In the genomic region with DNA sequence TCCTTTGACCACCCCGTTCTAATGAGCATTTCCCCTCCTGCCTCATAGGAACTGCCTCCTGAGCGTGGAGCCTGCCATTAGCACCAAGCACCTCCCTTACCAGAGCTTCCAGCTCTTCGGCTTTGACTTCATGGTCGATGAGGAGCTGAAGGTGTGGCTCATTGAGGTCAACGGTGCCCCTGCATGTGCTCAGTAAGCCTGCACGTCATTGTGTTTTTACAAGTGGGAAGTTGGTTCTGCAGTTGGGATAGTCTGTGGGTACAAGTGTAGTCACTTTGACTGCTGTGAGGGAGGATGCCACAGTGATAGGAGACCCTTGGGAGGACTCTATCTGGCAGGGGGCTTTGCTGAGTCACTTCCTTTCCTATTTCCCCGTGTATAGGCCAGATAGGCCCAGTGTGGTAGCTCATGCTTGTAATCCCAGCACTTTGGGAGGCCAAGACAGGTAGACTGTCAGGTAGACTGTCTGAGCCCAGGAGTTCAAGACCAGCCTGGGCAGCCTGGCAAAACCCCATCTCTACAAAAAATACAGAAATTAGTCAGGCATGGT, we compare ENCODE assay signal across 26 cellular contexts. TPM values are rescaled to one million over a fixed set of nuclear protein-coding genes. Genes with fewer than 3 reads are reported as not detected.
A peak's percentile ranks its signal among the peaks of the same experiment; 100 is the strongest.
DNase-seq lines count a peak whose midpoint lies in the region; ATAC-seq, FAIRE-seq and TF ChIP-seq lines count a peak whose summit lies in the region.
"Had no signal": no experiment of that assay in that cellular context is flagged by ENCODE, and none has a peak within 500 bp of the region (broad histone marks: within the 10 kb centered on the region; RNA-seq: fewer than 3 reads in every experiment).

No MANE protein-coding gene starts in this region.

- no peak for TF ChIP-seq EP300 in K562 (IDR thresholded peaks at IDR 0.05; ENCODE audit: low read length)

- TF ChIP-seq CTCF in NB4 (IDR thresholded peaks at IDR 0.05; ENCODE audit: low read depth, low read length) (no peak), K562 (IDR thresholded peaks at IDR 0.05 in 2 of 3, conservative IDR thresholded peaks at IDR 0.05 in 1 of 3; ENCODE audit: insufficient read depth in 2 of 3, low read depth in 1 of 3, low read length in 3 of 3) (no peak)

- no peak for ATAC-seq in activated naive CD8-positive, alpha-beta T cell treated with anti-CD3 and anti-CD28 coated beads, Interleukin-2, amount 10 ng/mL, durations not matched to agents 7 days and 5 days (ENCODE audit: low read depth)
- ATAC-seq in activated naive CD8-positive, alpha-beta T cell treated with anti-CD3 and anti-CD28 coated beads, Interleukin-2, amount 50 U/mL, for 24 hours: no peak
- ATAC-seq in K562 (peak; percentile 66), HG03354 (IDR thresholded peaks at IDR 0.05; ENCODE audit: poor library complexity, severe bottlenecking, unreplicated experiment) (no peak)
- ATAC-seq in stimulated activated effector memory CD8-positive, alpha-beta T cell treated with anti-CD3 and anti-CD28 coated beads, Interleukin-12 subunit alpha, Interleukin-12 subunit beta, amount 100 ng/mL, for 72 hours: no peak
- ATAC-seq: A549; CD8-positive, alpha-beta T cell; GM12878 had no signal

- no peaks in the 10 kb centered on the region; the same call in 1 of the 2 replicates for H3K9me3 ChIP-seq in K562 (replicated peaks; ENCODE audit: control insufficient read depth, insufficient read depth, low read depth, low read length)
- H3K9me3 ChIP-seq: SJSA1 had no signal

- POLR2A ChIA-PET in activated naive CD8-positive, alpha-beta T cell treated with anti-CD3 and anti-CD28 coated beads, Interleukin-2, amount 10 ng/mL, durations not matched to agents 7 days and 5 days (lab: Charles Lee): no interaction called here
- POLR2A ChIA-PET in K562 (lab: Yijun Ruan, JAX): interaction anchor here (1.9 to 2.0 kb wide), 2 partner anchors 9 to 10 kb away, joined by 5 to 6 read pairs; no protein-coding TSS in a partner anchor

- no peak for FAIRE-seq in K562 (lab: Jason Lieb, UNC)
- FAIRE-seq: A549, GM12878 had no signal

- H3K79me2 ChIP-seq in K562 (ENCODE audit: control insufficient read depth, insufficient read depth, low read length): no peaks in the 10 kb centered on the region

- peak overlapping the region; percentile 66; the same call in 1 of the 2 replicates for H2AFZ ChIP-seq in K562 (ENCODE audit: low read depth, low read length)

- peaks cover 55% of the 10 kb centered on the region for H3K36me3 Mint-ChIP-seq in activated naive CD8-positive, alpha-beta T cell treated with anti-CD3 and anti-CD28 coated beads, Interleukin-2, amount 10 ng/mL, durations not matched to agents 7 days and 5 days
- peaks cover 60% of the 10 kb centered on the region for H3K36me3 Mint-ChIP-seq in activated naive CD8-positive, alpha-beta T cell treated with anti-CD3 and anti-CD28 coated beads, Interleukin-2, amount 50 U/mL, for 24 hours (ENCODE audit: low read depth)
- H3K36me3 Mint-ChIP-seq in stimulated activated effector memory CD8-positive, alpha-beta T cell treated with anti-CD3 and anti-CD28 coated beads, Interleukin-12 subunit alpha, Interleukin-12 subunit beta, amount 100 ng/mL, for 72 hours: peaks cover 57% of the 10 kb centered on the region

- peak overlapping the region; percentile 52; the same call in 1 of the 2 replicates for H3K4me2 ChIP-seq in K562 (ENCODE audit: insufficient read depth, low read length)
- H3K4me2 ChIP-seq: A549, KMS-11 had no signal

- in situ Hi-C loops in K562 (cut with MboI): no loop called here

- CTCF ChIA-PET in K562 (lab: Yijun Ruan, JAX; ENCODE audit: low intra/inter-chr PET ratio): no interaction called here

- 57% methylated on average over 7 of the region's 7 CpGs for WGBS in K562 (ENCODE audit: insufficient coverage, low coverage, missing lambda C conversion rate)

- no peak for DNase-seq in activated naive CD8-positive, alpha-beta T cell treated with anti-CD3 and anti-CD28 coated beads, Interleukin-2, amount 10 ng/mL, durations not matched to agents 7 days and 5 days
- DNase-seq in activated naive CD8-positive, alpha-beta T cell treated with anti-CD3 and anti-CD28 coated beads, Interleukin-2, amount 50 U/mL, for 24 hours: no peak
- DNase-seq in NB4 (ENCODE audit: low read depth) (peak; percentile 96), K562 (ENCODE audit: extremely low read depth in 1 of 4, low spot score in 3 of 4) (peak; percentile 20 to 41 (median 34)), NCI-H345 (lab: John Stamatoyannopoulos, UW) (no peak)
- DNase-seq in stimulated activated effector memory CD8-positive, alpha-beta T cell treated with anti-CD3 and anti-CD28 coated beads, Interleukin-12 subunit alpha, Interleukin-12 subunit beta, amount 100 ng/mL, for 72 hours (ENCODE audit: low spot score in 2 of 2): no peak
- no peak for DNase-seq in activated effector memory CD4-positive, alpha-beta T cell treated with anti-CD3 and anti-CD28 coated beads, Interleukin-2, amount 50 U/mL, for 16 hours
- DNase-seq: C1 segment of cervical spinal cord; Caco-2; CD8-positive, alpha-beta T cell; EL; GDM1; NCI-H1092; NCI-H1417 treated with DMSO at 0.1 percent for 48 hours; NCI-H1694 treated with DMSO at 0.1 percent for 48 hours; NCI-H2081; NCI-H2227 treated with DMSO at 0.1 percent for 48 hours; NCI-H510A; NCI-H69; Right ventricle myocardium superior; RPMI8226 had no signal

- H3K4me1 Mint-ChIP-seq in activated naive CD8-positive, alpha-beta T cell treated with anti-CD3 and anti-CD28 coated beads, Interleukin-2, amount 10 ng/mL, durations not matched to agents 7 days and 5 days: peaks cover 9% of the 10 kb centered on the region
- no peaks in the 10 kb centered on the region for H3K4me1 Mint-ChIP-seq in activated naive CD8-positive, alpha-beta T cell treated with anti-CD3 and anti-CD28 coated beads, Interleukin-2, amount 50 U/mL, for 24 hours
- peaks cover 7% of the 10 kb centered on the region for H3K4me1 Mint-ChIP-seq in stimulated activated effector memory CD8-positive, alpha-beta T cell treated with anti-CD3 and anti-CD28 coated beads, Interleukin-12 subunit alpha, Interleukin-12 subunit beta, amount 100 ng/mL, for 72 hours

- H3K9me3 Mint-ChIP-seq in activated naive CD8-positive, alpha-beta T cell treated with anti-CD3 and anti-CD28 coated beads, Interleukin-2, amount 10 ng/mL, durations not matched to agents 7 days and 5 days: no peaks in the 10 kb centered on the region
- H3K9me3 Mint-ChIP-seq in activated naive CD8-positive, alpha-beta T cell treated with anti-CD3 and anti-CD28 coated beads, Interleukin-2, amount 50 U/mL, for 24 hours: no peaks in the 10 kb centered on the region
- no peaks in the 10 kb centered on the region for H3K9me3 Mint-ChIP-seq in stimulated activated effector memory CD8-positive, alpha-beta T cell treated with anti-CD3 and anti-CD28 coated beads, Interleukin-12 subunit alpha, Interleukin-12 subunit beta, amount 100 ng/mL, for 72 hours
- H3K9me3 Mint-ChIP-seq: CD8-positive, alpha-beta T cell had no signal

- H3K27ac Mint-ChIP-seq in activated naive CD8-positive, alpha-beta T cell treated with anti-CD3 and anti-CD28 coated beads, Interleukin-2, amount 10 ng/mL, durations not matched to agents 7 days and 5 days: peak overlapping the region; percentile 51
- no peak overlapping the region for H3K27ac Mint-ChIP-seq in activated naive CD8-positive, alpha-beta T cell treated with anti-CD3 and anti-CD28 coated beads, Interleukin-2, amount 50 U/mL, for 24 hours
- peak overlapping the region; percentile 67 for H3K27ac Mint-ChIP-seq in stimulated activated effector memory CD8-positive, alpha-beta T cell treated with anti-CD3 and anti-CD28 coated beads, Interleukin-12 subunit alpha, Interleukin-12 subunit beta, amount 100 ng/mL, for 72 hours
- H3K27ac Mint-ChIP-seq: CD8-positive, alpha-beta T cell had no signal

- H3K4me3 Mint-ChIP-seq in activated naive CD8-positive, alpha-beta T cell treated with anti-CD3 and anti-CD28 coated beads, Interleukin-2, amount 10 ng/mL, durations not matched to agents 7 days and 5 days: no peak overlapping the region
- H3K4me3 Mint-ChIP-seq in activated naive CD8-positive, alpha-beta T cell treated with anti-CD3 and anti-CD28 coated beads, Interleukin-2, amount 50 U/mL, for 24 hours: no peak overlapping the region
- H3K4me3 Mint-ChIP-seq in stimulated activated effector memory CD8-positive, alpha-beta T cell treated with anti-CD3 and anti-CD28 coated beads, Interleukin-12 subunit alpha, Interleukin-12 subunit beta, amount 100 ng/mL, for 72 hours: no peak overlapping the region
- H3K4me3 Mint-ChIP-seq: CD8-positive, alpha-beta T cell had no signal

- TF ChIP-seq POLR2A in NB4 (IDR thresholded peaks at IDR 0.05; ENCODE audit: extremely low read depth, insufficient read length): no peak
- TF ChIP-seq POLR2A in K562 (conservative IDR thresholded peaks at IDR 0.05): no peak

- no TSS peak for BruUV-seq in K562 (replicated peaks; lab: Mats Ljungman, UMichigan)

- H3K9me1 ChIP-seq in K562 (ENCODE audit: control insufficient read depth, insufficient read depth, low read length): no peaks in the 10 kb centered on the region

- peak overlapping the region; percentile 41 to 49; a peak in 2 of 4 replicates for H3K9ac ChIP-seq in K562 (ENCODE audit: insufficient read depth in 1 of 2, low read depth in 2 of 2, low read length in 2 of 2)
- H3K9ac ChIP-seq: KMS-11 had no signal

- peaks cover 6 to 21% of the 10 kb centered on the region in 2 experiments; a peak in 4 of 5 replicates for H3K4me1 ChIP-seq in K562 (replicated peaks in 1 of 2; ENCODE audit: control insufficient read depth in 2 of 2, insufficient read depth in 2 of 2, low read length in 2 of 2)
- H3K4me1 ChIP-seq: A549, Caco-2, SJSA1 had no signal

- peaks cover 51% of the 10 kb centered on the region for H3K36me3 ChIP-seq in K562 (ENCODE audit: control insufficient read depth, insufficient read depth, low read length)

- no peaks in the 10 kb centered on the region for H3K27me3 Mint-ChIP-seq in activated naive CD8-positive, alpha-beta T cell treated with anti-CD3 and anti-CD28 coated beads, Interleukin-2, amount 10 ng/mL, durations not matched to agents 7 days and 5 days
- H3K27me3 Mint-ChIP-seq in activated naive CD8-positive, alpha-beta T cell treated with anti-CD3 and anti-CD28 coated beads, Interleukin-2, amount 50 U/mL, for 24 hours: no peaks in the 10 kb centered on the region

- no peaks in the 10 kb centered on the region for H3K27me3 ChIP-seq in K562 (ENCODE audit: control insufficient read depth in 2 of 2, insufficient read depth in 2 of 2, low read length in 2 of 2)
- H3K27me3 ChIP-seq: SJSA1 had no signal

- H4K20me1 ChIP-seq in K562 (replicated peaks; ENCODE audit: control insufficient read depth, insufficient read depth, low read length): no peaks in the 10 kb centered on the region

- TF ChIP-seq RAD21 in K562 (CRISPR knock-in tag; conservative IDR thresholded peaks at IDR 0.05 in 1 of 2, IDR thresholded peaks at IDR 0.05 in 1 of 2): no peak

- no peak overlapping the region for H3K4me3 ChIP-seq in NB4 (ENCODE audit: low read depth, low read length)
- no peak overlapping the region for H3K4me3 ChIP-seq in K562
- H3K4me3 ChIP-seq: A549, GM12878, SJSA1 had no signal

- H3K27ac ChIP-seq in K562 (ENCODE audit: extremely low read depth, low read depth, low read length): peak overlapping the region; percentile 74
- H3K27ac ChIP-seq: KMS-11, SJSA1 had no signal

- intact Hi-C loops in K562 (cut with micrococcal nuclease): no loop called here

RNA-seq across cellular contexts. Expression of a gene that starts 22.0 kb away (rescaled TPM):
- 10 to 100 TPM; 27.2 to 27.3 TPM for total RNA-seq in activated naive CD8-positive, alpha-beta T cell treated with anti-CD3 and anti-CD28 coated beads, Interleukin-2, amount 10 ng/mL, durations not matched to agents 7 days and 5 days
- total RNA-seq in K562 (2011; cell fraction: chromatin; rRNA removed; ENCODE audit: low replicate concordance): 74.4 and 133 TPM in 2 replicates
- 31.9 and 32.0 TPM in 2 replicates for total RNA-seq in K562 (2011; cell fraction: nucleolus; rRNA removed)
- 44.6 and 47.5 TPM in 2 replicates for total RNA-seq in K562 (2011; cell fraction: nucleoplasm; rRNA removed)
- 21.2 and 27.9 TPM in 2 replicates for total RNA-seq in K562 (2014; rRNA removed)
- 47.9 and 55.1 TPM in 2 replicates for total RNA-seq in K562 (2014; rRNA removed; fragmentation: Illumina TruSeq; extraction: Trizol)
- 42.3 and 46.4 TPM in 2 replicates for total RNA-seq in K562 (2015; rRNA removed; fragmentation: Illumina TruSeq; extraction: Trizol)
- total RNA-seq in K562 (2021): 53.9 and 60.8 TPM in 2 replicates
- polyA plus RNA-seq in K562 (2011; rRNA removed): 32.4 and 47.9 TPM in 2 replicates
- polyA plus RNA-seq in K562 (2011; cell fraction: cytosol; rRNA removed): 26.7 and 44.0 TPM in 2 replicates
- polyA plus RNA-seq in K562 (2011; cell fraction: nucleus; rRNA removed): 25.3 and 33.6 TPM in 2 replicates
- polyA plus RNA-seq in K562 (2012): 12.2 and 23.6 TPM in 2 replicates
- 39.6 and 40.2 TPM in 2 replicates for polyA plus RNA-seq in K562 (2014; fragmentation: Illumina TruSeq; extraction: Trizol)
- 10 to 100 TPM; 19.8 to 38.6 TPM for polyA plus RNA-seq in K562 (2014; fragmentation: Nextera tagmentation; extraction: Ambion mirVana)
- polyA plus RNA-seq in K562 (2014; rRNA removed): 22.8 and 24.7 TPM in 2 replicates
- 112 and 124 TPM in 2 replicates for polyA minus RNA-seq in K562 (2011; rRNA and poly(A)+ RNA removed)
- polyA minus RNA-seq in K562 (2011; cell fraction: cytosol; rRNA and poly(A)+ RNA removed): 40.5 and 66.9 TPM in 2 replicates
- polyA minus RNA-seq in K562 (2011; cell fraction: nucleus; rRNA and poly(A)+ RNA removed): 23.6 and 37.7 TPM in 2 replicates

RNA-seq across cellular contexts. Expression of a gene that starts 38.4 kb away (rescaled TPM):
- total RNA-seq in activated naive CD8-positive, alpha-beta T cell treated with anti-CD3 and anti-CD28 coated beads, Interleukin-2, amount 10 ng/mL, durations not matched to agents 7 days and 5 days: 10 to 100 TPM; 22.9 to 24.5 TPM
- total RNA-seq in K562 (2011; cell fraction: chromatin; rRNA removed; ENCODE audit: low replicate concordance): 55.7 and 73.0 TPM in 2 replicates
- 25.7 and 30.9 TPM in 2 replicates for total RNA-seq in K562 (2011; cell fraction: nucleolus; rRNA removed)
- total RNA-seq in K562 (2011; cell fraction: nucleoplasm; rRNA removed): 54.3 and 81.5 TPM in 2 replicates
- 20.7 and 26.4 TPM in 2 replicates for total RNA-seq in K562 (2014; rRNA removed)
- total RNA-seq in K562 (2014; rRNA removed; fragmentation: Illumina TruSeq; extraction: Trizol): 54.4 and 57.4 TPM in 2 replicates
- total RNA-seq in K562 (2015; rRNA removed; fragmentation: Illumina TruSeq; extraction: Trizol): 38.8 and 41.6 TPM in 2 replicates
- total RNA-seq in K562 (2021): 51.4 and 53.5 TPM in 2 replicates
- polyA plus RNA-seq in K562 (2011; rRNA removed): 26.5 and 34.9 TPM in 2 replicates
- polyA plus RNA-seq in K562 (2011; cell fraction: cytosol; rRNA removed): 12.3 and 17.3 TPM in 2 replicates
- polyA plus RNA-seq in K562 (2011; cell fraction: nucleus; rRNA removed): 25.6 and 32.6 TPM in 2 replicates
- polyA plus RNA-seq in K562 (2012): 22.4 and 28.5 TPM in 2 replicates
- polyA plus RNA-seq in K562 (2014; fragmentation: Illumina TruSeq; extraction: Trizol): 37.9 and 41.8 TPM in 2 replicates
- polyA plus RNA-seq in K562 (2014; fragmentation: Nextera tagmentation; extraction: Ambion mirVana): 10 to 100 TPM in 1 of 2 experiments, 1 to 10 TPM in 1; 9.4 to 11.2 TPM
- polyA plus RNA-seq in K562 (2014; rRNA removed): 23.3 and 28.6 TPM in 2 replicates
- 43.4 and 50.3 TPM in 2 replicates for polyA minus RNA-seq in K562 (2011; rRNA and poly(A)+ RNA removed)
- 22.6 and 32.4 TPM in 2 replicates for polyA minus RNA-seq in K562 (2011; cell fraction: cytosol; rRNA and poly(A)+ RNA removed)
- polyA minus RNA-seq in K562 (2011; cell fraction: nucleus; rRNA and poly(A)+ RNA removed): 15.6 and 16.8 TPM in 2 replicates

Comparison
In these comparisons a context has a peak if more than half of its experiments do, and no peak if none do; other contexts are left out.
1. DNase-seq: peak in NB4 (single experiment) and K562 (4 of 4); none in activated naive CD8-positive, alpha-beta T cell treated with anti-CD3 and anti-CD28 coated beads, Interleukin-2, amount 10 ng/mL, durations not matched to agents 7 days and 5 days (single experiment), activated naive CD8-positive, alpha-beta T cell treated with anti-CD3 and anti-CD28 coated beads, Interleukin-2, amount 50 U/mL, for 24 hours (single experiment), stimulated activated effector memory CD8-positive, alpha-beta T cell treated with anti-CD3 and anti-CD28 coated beads, Interleukin-12 subunit alpha, Interleukin-12 subunit beta, amount 100 ng/mL, for 72 hours (0 of 2), NCI-H345 (single experiment) and activated effector memory CD4-positive, alpha-beta T cell treated with anti-CD3 and anti-CD28 coated beads, Interleukin-2, amount 50 U/mL, for 16 hours (single experiment).